ENCODE assay signal across 25 cellular contexts in the genomic region with DNA sequence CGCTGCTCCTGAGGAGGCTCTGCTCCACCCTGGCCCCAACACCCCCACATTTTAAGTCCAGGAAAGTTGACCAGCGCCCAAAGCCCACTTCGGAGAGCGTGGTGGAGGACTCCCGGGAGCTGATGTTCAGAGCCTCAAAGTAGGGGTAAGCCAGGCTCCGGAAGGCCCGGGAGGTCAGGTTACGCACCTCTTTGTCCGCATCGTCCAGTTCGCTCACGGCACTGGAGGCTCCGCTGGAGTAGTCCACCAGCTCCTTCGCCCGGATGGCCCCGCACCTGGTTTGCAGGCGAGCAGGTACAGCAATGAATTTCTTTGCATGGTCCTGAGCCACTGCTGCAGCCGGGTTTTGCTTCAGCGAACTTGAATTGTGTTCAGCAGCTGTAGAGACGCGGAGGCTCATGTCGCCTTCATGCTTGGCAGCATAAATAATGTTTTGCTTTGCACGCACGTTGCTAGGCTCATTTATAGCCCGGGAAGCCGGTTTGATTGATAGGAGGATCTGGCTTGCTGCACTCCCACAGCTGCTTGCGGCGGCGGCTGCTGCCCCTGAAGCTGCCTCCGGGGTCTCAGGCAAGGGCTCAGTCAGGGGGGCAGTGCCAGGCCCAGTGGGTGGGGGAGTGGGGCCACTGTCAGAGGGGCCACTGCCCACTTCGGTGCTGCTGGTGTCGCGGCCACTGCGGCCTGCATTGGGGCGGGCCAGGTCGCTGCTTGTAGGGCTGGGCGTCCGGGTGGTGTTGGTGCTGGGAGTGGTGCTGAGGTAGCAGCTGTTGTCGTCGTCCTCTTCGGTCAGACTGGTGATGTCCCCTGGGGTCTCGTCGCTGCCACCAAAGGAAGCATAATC. TPM values are rescaled to one million over a fixed set of nuclear protein-coding genes. Genes with fewer than 3 reads are reported as not detected.
A peak's percentile ranks its signal among the peaks of the same experiment; 100 is the strongest.
DNase-seq lines count a peak whose midpoint lies in the region; ATAC-seq and TF ChIP-seq lines count a peak whose summit lies in the region.
"Had no signal": no experiment of that assay in that cellular context is flagged by ENCODE, and none has a peak within 500 bp of the region (broad histone marks: within the 10 kb centered on the region; RNA-seq: fewer than 3 reads in every experiment).

No MANE protein-coding gene starts in this region.

- no peaks in the 10 kb centered on the region for H3K36me3 Mint-ChIP-seq in nephron progenitor cell (ENCODE audit: low read depth)
- no peaks in the 10 kb centered on the region for H3K36me3 Mint-ChIP-seq in activated T-cell treated with anti-CD3 and anti-CD28 coated beads, Interleukin-2, amount 50 U/mL, for 24 hours (ENCODE audit: low read depth)
- H3K36me3 Mint-ChIP-seq: activated CD4-positive, alpha-beta memory T cell treated with anti-CD3 and anti-CD28 coated beads for 36 hours; stimulated activated effector memory CD8-positive, alpha-beta T cell treated with anti-CD3 and anti-CD28 coated beads, Interleukin-12 subunit alpha, Interleukin-12 subunit beta, amount 100 ng/mL, for 72 hours; WTC11 had no signal

- TF ChIP-seq CTCF in nephron progenitor cell (IDR thresholded peaks at IDR 0.05) (no peak), MM.1S (IDR thresholded peaks at IDR 0.05; ENCODE audit: low read length) (no peak)

- H3K4me1 ChIP-seq in right cardiac atrium (ENCODE audit: control insufficient read depth, insufficient read depth, low read length) (no peaks in the 10 kb centered on the region), SJCRH30 (peaks cover 26% of the 10 kb centered on the region), MM.1S (ENCODE audit: low read length) (no peaks in the 10 kb centered on the region)

- WGBS in right cardiac atrium: 94% methylated on average over 43 of the region's 43 CpGs

- H3K27ac ChIP-seq in right cardiac atrium (ENCODE audit: low read length): no peak overlapping the region
- H3K27ac ChIP-seq in SJCRH30: peak overlapping the region; percentile 84
- H3K27ac ChIP-seq in MM.1S (ENCODE audit: low read length): no peak overlapping the region
- H3K27ac ChIP-seq: KMS-11 had no signal

- no peaks in the 10 kb centered on the region for H3K27me3 ChIP-seq in right cardiac atrium (ENCODE audit: control insufficient read depth, insufficient read depth)
- H3K27me3 ChIP-seq in SJCRH30: no peaks in the 10 kb centered on the region
- H3K27me3 ChIP-seq in MM.1S (replicated peaks; ENCODE audit: insufficient read depth, low read length): no peaks in the 10 kb centered on the region
- H3K27me3 ChIP-seq: dorsolateral prefrontal cortex had no signal

- H2AFZ ChIP-seq in MM.1S (ENCODE audit: low read length): no peak overlapping the region

- no peaks in the 10 kb centered on the region for H4K20me1 ChIP-seq in MM.1S (ENCODE audit: insufficient read depth, low read length)

- H3F3A ChIP-seq in MM.1S (ENCODE audit: insufficient read depth, low read length): no peaks in the 10 kb centered on the region

- intact Hi-C loops in right cardiac atrium (cut with DNase I) (no loop called here), cardiac septum (cut with DNase I) (loop anchor here (10.0 kb wide), 1 partner anchor 72 kb away; no protein-coding TSS in a partner anchor)

- H3K27me3 Mint-ChIP-seq in nephron progenitor cell (ENCODE audit: low read depth, poor library complexity): no peaks in the 10 kb centered on the region
- H3K27me3 Mint-ChIP-seq in activated T-cell treated with anti-CD3 and anti-CD28 coated beads, Interleukin-2, amount 50 U/mL, for 24 hours: peaks cover 2% of the 10 kb centered on the region
- H3K27me3 Mint-ChIP-seq: activated CD4-positive, alpha-beta memory T cell treated with anti-CD3 and anti-CD28 coated beads for 36 hours had no signal

- H3K79me2 ChIP-seq in MM.1S (ENCODE audit: low read length): no peaks in the 10 kb centered on the region

- H3K4me1 Mint-ChIP-seq in nephron progenitor cell: peaks cover 51% of the 10 kb centered on the region
- no peaks in the 10 kb centered on the region for H3K4me1 Mint-ChIP-seq in activated T-cell treated with anti-CD3 and anti-CD28 coated beads, Interleukin-2, amount 50 U/mL, for 24 hours (ENCODE audit: low read depth)
- H3K4me1 Mint-ChIP-seq: stimulated activated effector memory CD8-positive, alpha-beta T cell treated with anti-CD3 and anti-CD28 coated beads, Interleukin-12 subunit alpha, Interleukin-12 subunit beta, amount 100 ng/mL, for 72 hours; WTC11 had no signal

- H3K4me2 ChIP-seq in MM.1S (ENCODE audit: low read depth, low read length): no peak overlapping the region
- H3K4me2 ChIP-seq: KMS-11 had no signal

- H3K4me3 ChIP-seq in right cardiac atrium (ENCODE audit: low read length) (no peak overlapping the region), SJCRH30 (peak overlapping the region; percentile 60), MM.1S (ENCODE audit: low read length) (no peak overlapping the region)
- H3K4me3 ChIP-seq: dorsolateral prefrontal cortex, GM12878, HAP-1 had no signal

- H3K27ac Mint-ChIP-seq in nephron progenitor cell: no peak overlapping the region
- no peak overlapping the region for H3K27ac Mint-ChIP-seq in activated T-cell treated with anti-CD3 and anti-CD28 coated beads, Interleukin-2, amount 50 U/mL, for 24 hours
- H3K27ac Mint-ChIP-seq: activated CD4-positive, alpha-beta memory T cell treated with anti-CD3 and anti-CD28 coated beads for 36 hours; stimulated activated effector memory CD8-positive, alpha-beta T cell treated with anti-CD3 and anti-CD28 coated beads, Interleukin-12 subunit alpha, Interleukin-12 subunit beta, amount 100 ng/mL, for 72 hours; WTC11 had no signal

- H3K9me3 ChIP-seq in right cardiac atrium (ENCODE audit: control insufficient read depth, low read length) (no peaks in the 10 kb centered on the region), SJCRH30 (replicated peaks) (no peaks in the 10 kb centered on the region; the same call in 1 of the 2 replicates), MM.1S (replicated peaks; ENCODE audit: insufficient read depth, low read length) (no peaks in the 10 kb centered on the region)
- H3K9me3 ChIP-seq: HAP-1 had no signal

- no peak overlapping the region for H3K4me3 Mint-ChIP-seq in nephron progenitor cell
- H3K4me3 Mint-ChIP-seq in activated T-cell treated with anti-CD3 and anti-CD28 coated beads, Interleukin-2, amount 50 U/mL, for 24 hours: no peak overlapping the region
- H3K4me3 Mint-ChIP-seq: activated CD4-positive, alpha-beta memory T cell treated with anti-CD3 and anti-CD28 coated beads for 36 hours; stimulated activated effector memory CD8-positive, alpha-beta T cell treated with anti-CD3 and anti-CD28 coated beads, Interleukin-12 subunit alpha, Interleukin-12 subunit beta, amount 100 ng/mL, for 72 hours; WTC11 had no signal

- H3K9ac ChIP-seq in MM.1S (ENCODE audit: low read length): no peak overlapping the region
- H3K9ac ChIP-seq: KMS-11 had no signal

- H3K36me3 ChIP-seq in SJCRH30 (no peaks in the 10 kb centered on the region), MM.1S (replicated peaks; ENCODE audit: insufficient read depth, low read length) (no peaks in the 10 kb centered on the region)
- H3K36me3 ChIP-seq: HAP-1 had no signal

- ATAC-seq in right cardiac atrium: no peak
- no peak for ATAC-seq in GM18511 (IDR thresholded peaks at IDR 0.05; ENCODE audit: unreplicated experiment)
- ATAC-seq: GM12878; sciatic nerve; stimulated activated effector memory CD8-positive, alpha-beta T cell treated with anti-CD3 and anti-CD28 coated beads, Interleukin-12 subunit alpha, Interleukin-12 subunit beta, amount 100 ng/mL, for 72 hours; WTC11 had no signal

- DNase-seq in right cardiac atrium (peak in 2 of 3 donors; percentile 49 to 54), cardiac septum (ENCODE audit: low spot score) (no peak), SJCRH30 (peak; percentile 78 to 82), nephron progenitor cell (peak; percentile 39), NCI-H774 (lab: John Stamatoyannopoulos, UW) (no peak), MM.1S (no peak)
- DNase-seq in activated T-cell treated with anti-CD3 and anti-CD28 coated beads, Interleukin-2, amount 50 U/mL, for 24 hours: no peak
- DNase-seq: activated CD4-positive, alpha-beta memory T cell treated with anti-CD3 and anti-CD28 coated beads for 36 hours; activated naive CD4-positive, alpha-beta T cell; activated T-cell treated with anti-CD3 and anti-CD28 coated beads for 4 hours; C1 segment of cervical spinal cord; NCI-H2107; NCI-H82 had no signal

- no peaks in the 10 kb centered on the region for H3K9me2 ChIP-seq in MM.1S (replicated peaks; ENCODE audit: insufficient read depth, low read length)

- peaks cover 11% of the 10 kb centered on the region for H3K9me3 Mint-ChIP-seq in nephron progenitor cell
- H3K9me3 Mint-ChIP-seq in activated T-cell treated with anti-CD3 and anti-CD28 coated beads, Interleukin-2, amount 50 U/mL, for 24 hours: no peaks in the 10 kb centered on the region
- H3K9me3 Mint-ChIP-seq: activated CD4-positive, alpha-beta memory T cell treated with anti-CD3 and anti-CD28 coated beads for 36 hours; stimulated activated effector memory CD8-positive, alpha-beta T cell treated with anti-CD3 and anti-CD28 coated beads, Interleukin-12 subunit alpha, Interleukin-12 subunit beta, amount 100 ng/mL, for 72 hours; WTC11 had no signal

RNA-seq across cellular contexts. Expression of gene C4orf54, which starts 4.8 kb away (rescaled TPM):
- 1 to 10 TPM in 2 of 4 donors, under 1 TPM in 2; 0.68 to 10.0 (median 1.4) TPM for total RNA-seq in right cardiac atrium
- 2.2 TPM for polyA plus RNA-seq in right cardiac atrium
- 1.3 TPM for total RNA-seq in cardiac septum
- total RNA-seq in SJCRH30 (2014; rRNA removed; shearing (Covaris generic)): 8.8 and 10.1 TPM in 2 replicates
- total RNA-seq: activated CD4-positive, alpha-beta memory T cell treated with anti-CD3 and anti-CD28 coated beads for 36 hours; fibroblast of villous mesenchyme; GM12878; lung microvascular endothelial cell; osteocyte; sciatic nerve; T-helper 2 cell treated with Interferon-gamma antibody and Interleukin-4, amounts not matched to agents 100 ng/mL and 5 ng/mL, for 36 hours; WTC11 had no signal

Comparison
In these comparisons a context has a peak if more than half of its experiments do, and no peak if none do; other contexts are left out.
1. DNase-seq: peak in right cardiac atrium (2 of 3), SJCRH30 (2 of 2) and nephron progenitor cell (single experiment); none in cardiac septum (single experiment), NCI-H774 (single experiment), MM.1S (single experiment) and activated T-cell treated with anti-CD3 and anti-CD28 coated beads, Interleukin-2, amount 50 U/mL, for 24 hours (single experiment).